ENCODE assay signal across 21 cellular contexts in the genomic region with DNA sequence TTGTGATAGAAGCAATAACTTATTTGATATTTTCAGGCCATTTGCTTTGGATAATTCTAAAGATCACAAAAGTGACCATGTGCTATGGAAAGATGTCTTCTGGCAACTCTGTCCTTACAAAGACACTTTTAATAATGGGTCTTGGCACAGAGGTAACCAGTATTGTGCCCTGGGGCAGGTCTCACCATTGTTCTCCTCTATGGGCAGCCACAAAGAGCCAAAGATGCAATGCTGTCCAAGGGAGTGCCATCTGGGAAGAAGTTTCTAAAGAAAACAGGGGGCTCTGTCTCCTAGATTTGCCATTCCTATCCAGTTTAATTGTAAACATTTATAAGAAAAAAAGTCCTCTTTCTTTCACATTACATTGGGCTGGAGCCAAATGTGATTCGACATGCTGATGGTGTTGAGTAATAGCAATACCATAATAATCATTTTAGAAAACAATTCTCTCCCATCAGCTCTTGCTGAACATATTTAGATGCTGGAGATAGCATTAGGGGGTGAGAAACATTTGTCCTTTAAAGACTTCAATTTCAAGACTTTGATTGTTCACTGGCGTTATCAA.
DNase-seq lines count a peak whose midpoint lies in the region; FAIRE-seq and TF ChIP-seq lines count a peak whose summit lies in the region.
"Had no signal": no experiment of that assay in that cellular context is flagged by ENCODE, and none has a peak within 500 bp of the region (broad histone marks: within the 10 kb centered on the region; RNA-seq: fewer than 3 reads in every experiment).

No MANE protein-coding gene starts in this region.

- no peaks in the 10 kb centered on the region for H3K36me3 ChIP-seq in adipocyte (ENCODE audit: control insufficient read depth, insufficient read depth, low read length, severe bottlenecking)
- H3K36me3 ChIP-seq in endodermal cell (ENCODE audit: control insufficient read depth, insufficient read depth, low read length) = no peaks in the 10 kb centered on the region
- H3K36me3 ChIP-seq: Peyer's patch had no signal

- FAIRE-seq in HTR-8/SVneo (lab: Jason Lieb, UNC) = no peak
- FAIRE-seq: A549, G401.6 had no signal

- no peak for TF ChIP-seq CTCF in endodermal cell (conservative IDR thresholded peaks at IDR 0.05)
- TF ChIP-seq CTCF in neural crest cell (conservative IDR thresholded peaks at IDR 0.05) = no peak

- H3K4me3 ChIP-seq in adipocyte (ENCODE audit: low read length) = no peak overlapping the region
- H3K4me3 ChIP-seq in endodermal cell (ENCODE audit: low read length) = no peak overlapping the region
- H3K4me3 ChIP-seq: A549, Peyer's patch had no signal

- peaks cover 10% of the 10 kb centered on the region for H3K4me1 ChIP-seq in adipocyte (ENCODE audit: control insufficient read depth, insufficient read depth, low read length)
- H3K4me1 ChIP-seq in endodermal cell (ENCODE audit: control insufficient read depth, insufficient read depth, low read length) = no peaks in the 10 kb centered on the region
- H3K4me1 ChIP-seq: A549, Peyer's patch had no signal

- H3K4me1 Mint-ChIP-seq in endodermal cell (peaks cover 25% of the 10 kb centered on the region), neural crest cell (peaks cover 23% of the 10 kb centered on the region)

- DNase-seq in EL (peak; percentile 25), adipocyte (ENCODE audit: low read depth) (peak; percentile 62), endodermal cell (no peak), neural crest cell (ENCODE audit: low read depth, low spot score) (no peak), hippocampal formation (lab: John Stamatoyannopoulos, UW) (no peak), NCI-H2081 (lab: John Stamatoyannopoulos, UW) (no peak), MV-4-11 (lab: John Stamatoyannopoulos, UW) (no peak), HTR-8/SVneo (ENCODE audit: insufficient read length, low spot score) (no peak)
- DNase-seq: C1 segment of cervical spinal cord; DMS79 treated with DMSO at 0.1 percent for 48 hours; H7; HFFc6; NCI-H1092; NCI-H146; NCI-H2081 treated with DMSO at 0.1 percent for 48 hours; NCI-H748 treated with DMSO at 0.1 percent for 48 hours; NK-92 treated with Interleukin-12 subunit alpha and Interleukin-12 subunit beta, amount 100 ng/mL, for 24 hours; Peyer's patch had no signal

- H3K4me3 Mint-ChIP-seq in endodermal cell = no peak overlapping the region
- peak overlapping the region; percentile 29 for H3K4me3 Mint-ChIP-seq in neural crest cell
- H3K4me3 Mint-ChIP-seq: HFFc6 had no signal

- H3K27ac Mint-ChIP-seq in endodermal cell = peak overlapping the region; percentile 61
- peak overlapping the region; percentile 64 for H3K27ac Mint-ChIP-seq in neural crest cell (ENCODE audit: unreplicated experiment)
- H3K27ac Mint-ChIP-seq: HFFc6 had no signal

- H3K9me3 Mint-ChIP-seq in endodermal cell = peaks cover 2% of the 10 kb centered on the region
- peaks cover 2% of the 10 kb centered on the region for H3K9me3 Mint-ChIP-seq in neural crest cell
- H3K9me3 Mint-ChIP-seq: HFFc6 had no signal

- H3K27me3 ChIP-seq in adipocyte (replicated peaks; ENCODE audit: control insufficient read depth, insufficient read depth, low read length) (no peaks in the 10 kb centered on the region), endodermal cell (ENCODE audit: control insufficient read depth, insufficient read depth, low read length, poor library complexity, severe bottlenecking) (no peaks in the 10 kb centered on the region)
- H3K27me3 ChIP-seq: Peyer's patch had no signal

- H3K36me3 Mint-ChIP-seq in endodermal cell (ENCODE audit: low read depth) (no peaks in the 10 kb centered on the region), neural crest cell (ENCODE audit: low read depth) (no peaks in the 10 kb centered on the region)

- H3K9me3 ChIP-seq in adipocyte (ENCODE audit: control insufficient read depth, low read length) (no peaks in the 10 kb centered on the region), endodermal cell (ENCODE audit: control insufficient read depth, low read length) (no peaks in the 10 kb centered on the region)
- H3K9me3 ChIP-seq: A549, Peyer's patch had no signal

- H3K27ac ChIP-seq in endodermal cell (ENCODE audit: low read depth, low read length) = no peak overlapping the region
- H3K27ac ChIP-seq: A549, KMS-11, Peyer's patch had no signal

- WGBS in endodermal cell (ENCODE audit: insufficient coverage in 1 of 2, insufficient read length in 1 of 2), 2 experiments = 100% methylated on average over 1 of the region's 2 CpGs; no CpG with 5 or more reads in 1 of the 2 experiments

- H3K9ac ChIP-seq in adipocyte (ENCODE audit: low read length) (no peak overlapping the region), endodermal cell (ENCODE audit: extremely low read depth, low read length, poor library complexity, severe bottlenecking) (no peak overlapping the region)
- H3K9ac ChIP-seq: KMS-11 had no signal

- H3K27me3 Mint-ChIP-seq in endodermal cell (ENCODE audit: insufficient read depth) (no peaks in the 10 kb centered on the region), neural crest cell (ENCODE audit: low read depth) (no peaks in the 10 kb centered on the region)

Comparison
In these comparisons a context has a peak if more than half of its experiments do, and no peak if none do; other contexts are left out.
1. DNase-seq: peak in EL (single experiment) and adipocyte (single experiment); none in endodermal cell (single experiment), neural crest cell (single experiment), hippocampal formation (0 of 2), NCI-H2081 (0 of 2), MV-4-11 (single experiment) and HTR-8/SVneo (single experiment).